ENCODE assay signal across 18 cellular contexts in the genomic region with DNA sequence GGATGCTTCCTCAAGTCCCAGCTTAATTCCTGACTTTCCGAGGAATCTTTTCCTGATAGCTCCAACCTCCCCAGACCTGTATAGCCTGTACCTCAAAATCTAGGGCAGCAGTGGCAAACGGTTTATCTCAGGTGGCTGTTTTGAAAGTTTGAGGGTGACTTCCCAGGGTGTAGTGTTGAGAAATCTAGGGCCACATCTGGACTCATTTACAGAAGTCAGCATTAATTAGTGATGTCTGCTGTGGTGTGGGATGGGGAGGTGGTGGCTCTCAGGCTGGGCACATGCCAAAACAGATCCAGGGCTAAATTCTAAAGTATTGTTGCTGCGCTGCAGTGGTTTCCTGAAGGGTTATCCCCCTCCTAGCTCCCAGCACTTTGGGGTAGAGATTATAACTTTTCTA. TPM values are rescaled to one million over a fixed set of nuclear protein-coding genes. Genes with fewer than 3 reads are reported as not detected.
DNase-seq lines count a peak whose midpoint lies in the region; ATAC-seq, FAIRE-seq and TF ChIP-seq lines count a peak whose summit lies in the region.
"Had no signal": no experiment of that assay in that cellular context is flagged by ENCODE, and none has a peak within 500 bp of the region (broad histone marks: within the 10 kb centered on the region; RNA-seq: fewer than 3 reads in every experiment).

No MANE protein-coding gene starts in this region.

- H3K79me2 ChIP-seq in K562 (ENCODE audit: control insufficient read depth, insufficient read depth, low read length) = no peaks in the 10 kb centered on the region
- peaks cover 34% of the 10 kb centered on the region for H3K79me2 ChIP-seq in osteoblast (ENCODE audit: insufficient read depth, low read length)

- intact Hi-C loops in K562 (cut with micrococcal nuclease) (no loop called here), testis (cut with DNase I; ENCODE audit: low total_unique reads) (no loop called here)

- POLR2A ChIA-PET in K562 (lab: Yijun Ruan, JAX) = interaction anchor here (0.6 to 0.9 kb wide), 3 partner anchors 16 to 177 kb away, joined by 3 to 5 read pairs (median 3); no protein-coding TSS in a partner anchor

- TF ChIP-seq RAD21 in K562 (CRISPR knock-in tag; conservative IDR thresholded peaks at IDR 0.05 in 1 of 2, IDR thresholded peaks at IDR 0.05 in 1 of 2) = no peak

- H3K4me1 ChIP-seq in BE2C (peaks cover 87% of the 10 kb centered on the region), K562 (replicated peaks in 1 of 2; ENCODE audit: control insufficient read depth in 2 of 2, insufficient read depth in 2 of 2, low read length in 2 of 2) (peaks cover 11 to 17% of the 10 kb centered on the region in 2 experiments), osteoblast (ENCODE audit: insufficient read depth, low read length) (peaks cover 18% of the 10 kb centered on the region), testis (peaks cover 6% of the 10 kb centered on the region)

- TF ChIP-seq POLR2A in K562 (conservative IDR thresholded peaks at IDR 0.05) = no peak
- TF ChIP-seq POLR2A in testis (IDR thresholded peaks at IDR 0.05) = no peak

- no peaks in the 10 kb centered on the region for H3K9me3 ChIP-seq in BE2C
- H3K9me3 ChIP-seq in K562 (replicated peaks; ENCODE audit: control insufficient read depth, insufficient read depth, low read depth, low read length) = no peaks in the 10 kb centered on the region
- no peaks in the 10 kb centered on the region for H3K9me3 ChIP-seq in osteoblast (ENCODE audit: low read depth, low read length)
- no peaks in the 10 kb centered on the region for H3K9me3 ChIP-seq in testis

- no peak overlapping the region for H3K27ac Mint-ChIP-seq in stimulated activated memory B cell treated with anti-CD40 and anti-IgM and Interleukin-4, amounts not matched to agents 10 μg/mL and 1 μg/mL and 100 μg/mL, for 72 hours
- H3K27ac Mint-ChIP-seq: IgD-negative memory B cell had no signal

- H4K20me1 ChIP-seq in K562 (replicated peaks; ENCODE audit: control insufficient read depth, insufficient read depth, low read length) (peaks cover 5% of the 10 kb centered on the region; the same call in 1 of the 2 replicates), osteoblast (ENCODE audit: insufficient read depth, low read length) (peaks cover 31% of the 10 kb centered on the region)

- H3K4me1 Mint-ChIP-seq in stimulated activated memory B cell treated with anti-CD40 and anti-IgM and Interleukin-4, amounts not matched to agents 10 μg/mL and 1 μg/mL and 100 μg/mL, for 72 hours = no peaks in the 10 kb centered on the region

- H3K27me3 ChIP-seq in BE2C (no peaks in the 10 kb centered on the region), K562 (ENCODE audit: control insufficient read depth in 2 of 2, insufficient read depth in 2 of 2, low read length in 2 of 2) (peaks cover 0 to 35% of the 10 kb centered on the region in 2 experiments; a peak in 2 of 5 replicates), osteoblast (ENCODE audit: insufficient read depth, low read length) (no peaks in the 10 kb centered on the region), testis (no peaks in the 10 kb centered on the region)

- H3K9me1 ChIP-seq in K562 (ENCODE audit: control insufficient read depth, insufficient read depth, low read length) = no peaks in the 10 kb centered on the region

- ATAC-seq in K562 = no peak
- no peak for ATAC-seq in stimulated activated memory B cell treated with anti-CD40 and anti-IgM and Interleukin-4, amounts not matched to agents 10 μg/mL and 1 μg/mL and 100 μg/mL, for 72 hours
- ATAC-seq in HG03460 (IDR thresholded peaks at IDR 0.05; ENCODE audit: unreplicated experiment) = no peak
- ATAC-seq: HCT116 had no signal

- H3K36me3 ChIP-seq in BE2C (peaks cover 31% of the 10 kb centered on the region), K562 (ENCODE audit: control insufficient read depth, insufficient read depth, low read length) (no peaks in the 10 kb centered on the region), osteoblast (ENCODE audit: insufficient read depth, low read length) (no peaks in the 10 kb centered on the region), testis (ENCODE audit: low read depth, missing control alignments) (no peaks in the 10 kb centered on the region)

- no peak overlapping the region for H3K9ac ChIP-seq in K562 (ENCODE audit: insufficient read depth in 1 of 2, low read depth in 2 of 2, low read length in 2 of 2)

- DNase-seq in BE2C (no peak), KBM-7 (peak; percentile 57), K562 (ENCODE audit: extremely low read depth in 1 of 4, low spot score in 3 of 4) (no peak), osteoblast (ENCODE audit: insufficient read length, low spot score, missing footprints) (peak; percentile 38), testis (no peak), cerebellum (ENCODE audit: low spot score) (no peak)
- DNase-seq: NCI-H1436 treated with DMSO at 0.1 percent for 48 hours; NCI-H2081 treated with DMSO at 0.1 percent for 48 hours; NCI-H524 treated with DMSO at 0.1 percent for 48 hours; NK-92 treated with Interleukin-12 subunit alpha and Interleukin-12 subunit beta, amount 100 ng/mL, for 24 hours; OCI-M1 had no signal

- no peak for TF ChIP-seq CTCF in BE2C (IDR thresholded peaks at IDR 0.05; ENCODE audit: low read depth, low read length)
- TF ChIP-seq CTCF in K562 (IDR thresholded peaks at IDR 0.05 in 2 of 3, conservative IDR thresholded peaks at IDR 0.05 in 1 of 3; ENCODE audit: insufficient read depth in 2 of 3, low read depth in 1 of 3, low read length in 3 of 3) = no peak
- no peak for TF ChIP-seq CTCF in osteoblast (IDR thresholded peaks at IDR 0.05; ENCODE audit: extremely low read depth, low read depth, low read length)
- TF ChIP-seq CTCF in testis (IDR thresholded peaks at IDR 0.05) = no peak

- no peak for FAIRE-seq in K562 (lab: Jason Lieb, UNC)
- FAIRE-seq: GM12892, GM19239 had no signal

- H3K4me3 ChIP-seq in BE2C (ENCODE audit: low read depth, low read length) (peak overlapping the region; percentile 3; the same call in 1 of the 2 replicates), K562 (no peak overlapping the region), osteoblast (ENCODE audit: insufficient read depth, low read length) (no peak overlapping the region), testis (no peak overlapping the region)

- H3K27me3 Mint-ChIP-seq in stimulated activated memory B cell treated with anti-CD40 and anti-IgM and Interleukin-4, amounts not matched to agents 10 μg/mL and 1 μg/mL and 100 μg/mL, for 72 hours = peaks cover 13% of the 10 kb centered on the region

- no TSS peak for BruUV-seq in K562 (replicated peaks; lab: Mats Ljungman, UMichigan)

- in situ Hi-C loops in KBM-7 (cut with MboI; ENCODE audit: low pct_unique_long_range_greater_than_20kb, low sequenced_read_pairs) (no loop called here), K562 (cut with MboI) (no loop called here)

- TF ChIP-seq EP300 in K562 (IDR thresholded peaks at IDR 0.05; ENCODE audit: low read length) = no peak

- H2AFZ ChIP-seq in K562 (ENCODE audit: low read depth, low read length) = no peak overlapping the region
- no peak overlapping the region for H2AFZ ChIP-seq in osteoblast (ENCODE audit: low read length)

- H3K4me3 Mint-ChIP-seq in stimulated activated memory B cell treated with anti-CD40 and anti-IgM and Interleukin-4, amounts not matched to agents 10 μg/mL and 1 μg/mL and 100 μg/mL, for 72 hours = no peak overlapping the region
- H3K4me3 Mint-ChIP-seq: IgD-negative memory B cell had no signal

- H3K9me3 Mint-ChIP-seq in stimulated activated memory B cell treated with anti-CD40 and anti-IgM and Interleukin-4, amounts not matched to agents 10 μg/mL and 1 μg/mL and 100 μg/mL, for 72 hours = no peaks in the 10 kb centered on the region
- H3K9me3 Mint-ChIP-seq: IgD-negative memory B cell had no signal

- H3K36me3 Mint-ChIP-seq in stimulated activated memory B cell treated with anti-CD40 and anti-IgM and Interleukin-4, amounts not matched to agents 10 μg/mL and 1 μg/mL and 100 μg/mL, for 72 hours = no peaks in the 10 kb centered on the region
- H3K36me3 Mint-ChIP-seq: IgD-negative memory B cell had no signal

- CTCF ChIA-PET in K562 (lab: Yijun Ruan, JAX; ENCODE audit: low intra/inter-chr PET ratio) = no interaction called here

- WGBS in K562 (ENCODE audit: insufficient coverage, low coverage, missing lambda C conversion rate) = 20% methylated on average over 3 of the region's 3 CpGs
- WGBS in testis, 2 donors = 85 to 88% methylated on average over 3 of the region's 3 CpGs

- H3K27ac ChIP-seq in K562 (ENCODE audit: extremely low read depth, low read depth, low read length) (no peak overlapping the region), osteoblast (ENCODE audit: low read depth, low read length) (no peak overlapping the region), testis (no peak overlapping the region)
- H3K27ac ChIP-seq: C4-2B had no signal

- H3K4me2 ChIP-seq in K562 (ENCODE audit: insufficient read depth, low read length) = no peak overlapping the region
- H3K4me2 ChIP-seq in osteoblast (ENCODE audit: insufficient read depth, low read length) = no peak overlapping the region

RNA-seq across cellular contexts. Expression of a gene that starts 38.0 kb away (rescaled TPM):
- 181 TPM for polyA plus RNA-seq in BE2C (2012; ENCODE audit: insufficient read depth, insufficient read length, low read depth)
- 1.5 and 4.5 TPM in 2 replicates for total RNA-seq in K562 (2011; cell fraction: chromatin; rRNA removed; ENCODE audit: low replicate concordance)
- total RNA-seq in K562 (2011; cell fraction: nucleolus; rRNA removed) = 3.7 and 5.2 TPM in 2 replicates
- 3.3 and 3.7 TPM in 2 replicates for total RNA-seq in K562 (2011; cell fraction: nucleoplasm; rRNA removed)
- 5.0 and 6.5 TPM in 2 replicates for total RNA-seq in K562 (2014; rRNA removed)
- total RNA-seq in K562 (2014; rRNA removed; fragmentation: Illumina TruSeq; extraction: Trizol) = 1.7 and 2.1 TPM in 2 replicates
- total RNA-seq in K562 (2015; rRNA removed; fragmentation: Illumina TruSeq; extraction: Trizol) = 2.0 and 2.5 TPM in 2 replicates
- total RNA-seq in K562 (2021) = 7.6 and 8.4 TPM in 2 replicates
- polyA plus RNA-seq in K562 (2011; rRNA removed) = 1.1 and 1.9 TPM in 2 replicates
- 1.7 and 2.5 TPM in 2 replicates for polyA plus RNA-seq in K562 (2011; cell fraction: cytosol; rRNA removed)
- polyA plus RNA-seq in K562 (2011; cell fraction: nucleus; rRNA removed) = 4.6 and 5.8 TPM in 2 replicates
- 7.0 and 71.7 TPM in 2 replicates for polyA plus RNA-seq in K562 (2012)
- 5.4 and 7.2 TPM in 2 replicates for polyA plus RNA-seq in K562 (2014; fragmentation: Illumina TruSeq; extraction: Trizol)
- under 1 TPM; 0.10 to 0.11 TPM for polyA plus RNA-seq in K562 (2014; fragmentation: Nextera tagmentation; extraction: Ambion mirVana)
- polyA plus RNA-seq in K562 (2014; rRNA removed) = 5.7 TPM in 2 replicates
- 0.57 and 0.95 TPM in 2 replicates for polyA minus RNA-seq in K562 (2011; rRNA and poly(A)+ RNA removed)
- polyA minus RNA-seq in K562 (2011; cell fraction: cytosol; rRNA and poly(A)+ RNA removed) = 1.2 and 1.5 TPM in 2 replicates
- 1.1 and 1.3 TPM in 2 replicates for polyA minus RNA-seq in K562 (2011; cell fraction: nucleus; rRNA and poly(A)+ RNA removed)
- total RNA-seq in osteoblast = 90.8 and 135 TPM in 2 replicates
- total RNA-seq in testis = 10 to 100 TPM; 24.4 to 44.4 TPM
- 14.8 TPM for polyA plus RNA-seq in testis (ENCODE audit: insufficient read depth, low read depth, low replicate concordance)
- total RNA-seq in cerebellum = 10.7 TPM
- polyA plus RNA-seq: IgD-negative memory B cell had no signal

Comparison
In these comparisons a context has a peak if more than half of its experiments do, and no peak if none do; other contexts are left out.
1. DNase-seq: peak in KBM-7 (single experiment) and osteoblast (single experiment); none in BE2C (single experiment), K562 (0 of 4), testis (single experiment) and cerebellum (single experiment).